Comparison of ENCODE assay signal across 1 cellular context in the genomic region with DNA sequence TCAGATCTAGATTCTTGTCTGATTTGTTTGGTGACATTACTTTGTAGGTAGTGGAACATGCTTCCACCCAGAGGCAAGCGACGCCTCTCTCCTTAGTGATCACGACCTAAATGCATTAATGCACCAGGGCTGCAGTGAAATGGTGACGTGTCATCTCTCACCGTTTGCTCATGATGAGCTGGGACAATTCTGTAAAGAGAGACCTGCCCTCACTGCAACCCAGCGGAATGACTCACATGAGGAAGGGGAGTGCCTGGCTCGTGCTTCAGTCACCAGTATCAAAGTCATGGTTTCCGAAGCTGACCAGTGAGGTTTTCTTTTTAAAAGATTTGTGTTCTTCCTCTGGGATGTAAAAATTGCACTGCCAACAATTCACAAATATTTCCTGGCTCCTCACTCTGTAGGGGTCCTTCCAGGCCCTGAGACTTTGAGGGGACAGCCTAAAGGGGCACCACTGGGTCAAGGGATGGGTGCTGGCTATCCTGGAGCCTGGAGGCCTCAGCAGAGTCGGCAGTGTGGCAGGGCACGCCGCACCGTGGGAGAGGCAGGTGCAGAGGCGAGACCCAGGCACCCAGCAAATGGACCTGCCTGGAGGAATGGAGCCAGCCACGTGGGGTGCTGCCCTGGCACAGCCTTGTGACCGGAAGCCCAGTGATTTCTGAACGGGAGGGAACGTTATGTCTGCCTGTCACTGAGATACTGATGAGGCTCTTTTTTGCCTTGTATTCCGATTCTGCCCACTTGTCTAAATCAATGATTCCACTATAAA.
TF ChIP-seq lines count a peak whose summit lies in the region.

No MANE protein-coding gene starts in this region.

TF ChIP-seq in HCT116, 20 proteins besides CTCF, POLR2A, EP300 and RAD21 (continued from another document):
- TF ChIP-seq, protein P1, sequence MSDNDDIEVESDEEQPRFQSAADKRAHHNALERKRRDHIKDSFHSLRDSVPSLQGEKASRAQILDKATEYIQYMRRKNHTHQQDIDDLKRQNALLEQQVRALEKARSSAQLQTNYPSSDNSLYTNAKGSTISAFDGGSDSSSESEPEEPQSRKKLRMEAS (IDR thresholded peaks at IDR 0.05), result peak; percentile 83
- no peak for TF ChIP-seq ELF1 (IDR thresholded peaks at IDR 0.05; ENCODE audit: borderline replicate concordance, low read depth)
- no peak for TF ChIP-seq ZNF274 (IDR thresholded peaks at IDR 0.05; ENCODE audit: low read depth, low read length)
- TF ChIP-seq SP1 (IDR thresholded peaks at IDR 0.05; ENCODE audit: low read depth), result peak; percentile 67
- TF ChIP-seq FOSL1 (IDR thresholded peaks at IDR 0.05; ENCODE audit: low read depth), result peak; percentile 75
- 0 out of 2 replicates have a peak, but pooled peaks have one; percentile 11 for TF ChIP-seq POLR2AphosphoS5 (IDR thresholded peaks at IDR 0.05; ENCODE audit: low read depth, low read length)
